Comparison of ENCODE assay signal across 2 cellular contexts in the genomic region with DNA sequence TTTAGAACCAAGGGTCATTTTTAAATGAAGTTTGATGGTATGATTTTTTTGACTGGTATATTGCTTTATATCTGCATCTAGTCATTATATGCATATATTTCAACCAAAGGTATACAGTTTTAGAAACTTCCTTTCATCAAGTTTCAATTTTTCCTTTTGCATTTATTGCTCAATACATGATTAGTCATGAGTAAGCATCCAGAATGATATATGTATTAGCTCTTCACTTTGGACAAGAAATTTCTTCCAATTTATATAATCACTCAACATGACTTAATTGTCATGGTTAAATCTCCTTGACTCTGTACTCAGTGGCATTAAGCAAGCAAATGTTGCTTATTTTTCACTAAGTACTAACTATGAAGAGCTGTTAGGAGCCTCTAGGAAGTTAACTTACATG.
TF ChIP-seq lines count a peak whose summit lies in the region.

No MANE protein-coding gene starts in this region.

TF ChIP-seq in HepG2, 621 proteins besides CTCF, POLR2A, EP300 and RAD21 (continued from another document):
- TF ChIP-seq ZNF543 (CRISPR knock-in tag; IDR thresholded peaks at IDR 0.05): no peak

TF ChIP-seq in K562, 482 proteins besides CTCF, POLR2A, EP300 and RAD21 (continued from another document and continues in another):
- TF ChIP-seq, protein P1, sequence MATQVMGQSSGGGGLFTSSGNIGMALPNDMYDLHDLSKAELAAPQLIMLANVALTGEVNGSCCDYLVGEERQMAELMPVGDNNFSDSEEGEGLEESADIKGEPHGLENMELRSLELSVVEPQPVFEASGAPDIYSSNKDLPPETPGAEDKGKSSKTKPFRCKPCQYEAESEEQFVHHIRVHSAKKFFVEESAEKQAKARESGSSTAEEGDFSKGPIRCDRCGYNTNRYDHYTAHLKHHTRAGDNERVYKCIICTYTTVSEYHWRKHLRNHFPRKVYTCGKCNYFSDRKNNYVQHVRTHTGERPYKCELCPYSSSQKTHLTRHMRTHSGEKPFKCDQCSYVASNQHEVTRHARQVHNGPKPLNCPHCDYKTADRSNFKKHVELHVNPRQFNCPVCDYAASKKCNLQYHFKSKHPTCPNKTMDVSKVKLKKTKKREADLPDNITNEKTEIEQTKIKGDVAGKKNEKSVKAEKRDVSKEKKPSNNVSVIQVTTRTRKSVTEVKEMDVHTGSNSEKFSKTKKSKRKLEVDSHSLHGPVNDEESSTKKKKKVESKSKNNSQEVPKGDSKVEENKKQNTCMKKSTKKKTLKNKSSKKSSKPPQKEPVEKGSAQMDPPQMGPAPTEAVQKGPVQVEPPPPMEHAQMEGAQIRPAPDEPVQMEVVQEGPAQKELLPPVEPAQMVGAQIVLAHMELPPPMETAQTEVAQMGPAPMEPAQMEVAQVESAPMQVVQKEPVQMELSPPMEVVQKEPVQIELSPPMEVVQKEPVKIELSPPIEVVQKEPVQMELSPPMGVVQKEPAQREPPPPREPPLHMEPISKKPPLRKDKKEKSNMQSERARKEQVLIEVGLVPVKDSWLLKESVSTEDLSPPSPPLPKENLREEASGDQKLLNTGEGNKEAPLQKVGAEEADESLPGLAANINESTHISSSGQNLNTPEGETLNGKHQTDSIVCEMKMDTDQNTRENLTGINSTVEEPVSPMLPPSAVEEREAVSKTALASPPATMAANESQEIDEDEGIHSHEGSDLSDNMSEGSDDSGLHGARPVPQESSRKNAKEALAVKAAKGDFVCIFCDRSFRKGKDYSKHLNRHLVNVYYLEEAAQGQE (CRISPR knock-in tag; IDR thresholded peaks at IDR 0.05; ENCODE audit: low read depth): no peak
- TF ChIP-seq ETV1 (tag; conservative IDR thresholded peaks at IDR 0.05; ENCODE audit: low read depth) (no peak), FIP1L1 (IDR thresholded peaks at IDR 0.05; ENCODE audit: low read depth, low read length, poor library complexity, severe bottlenecking) (no peak), MEIS2 (IDR thresholded peaks at IDR 0.05; ENCODE audit: partially characterized antibody) (peak; percentile 34), TEAD4 (IDR thresholded peaks at IDR 0.05; ENCODE audit: low read length) (no peak), TEAD4 (CRISPR knock-in tag; IDR thresholded peaks at IDR 0.05; ENCODE audit: borderline replicate concordance) (no peak), NRF1 (conservative IDR thresholded peaks at IDR 0.05 in 1 of 2, IDR thresholded peaks at IDR 0.05 in 1 of 2) (no peak), SRSF3 (IDR thresholded peaks at IDR 0.05; ENCODE audit: insufficient read depth, low read length) (no peak), MCM3 (IDR thresholded peaks at IDR 0.05) (no peak), MAFG (tag; conservative IDR thresholded peaks at IDR 0.05) (no peak), CCAR2 (IDR thresholded peaks at IDR 0.05; ENCODE audit: low read depth, low read length) (no peak), NFATC3 (IDR thresholded peaks at IDR 0.05) (no peak), MTA3 (IDR thresholded peaks at IDR 0.05; ENCODE audit: borderline replicate concordance) (no peak), ZBED1 (IDR thresholded peaks at IDR 0.05) (no peak), PRPF4 (IDR thresholded peaks at IDR 0.05; ENCODE audit: insufficient read depth, low read depth, low read length, poor library complexity, severe bottlenecking) (no peak), RBM34 (IDR thresholded peaks at IDR 0.05; ENCODE audit: borderline replicate concordance, insufficient read depth, low read length) (no peak), ZNF507 (tag; conservative IDR thresholded peaks at IDR 0.05) (no peak), TRIM28 (IDR thresholded peaks at IDR 0.05) (no peak), ZNF696 (CRISPR knock-in tag; conservative IDR thresholded peaks at IDR 0.05) (no peak), ZNF263 (CRISPR knock-in tag; IDR thresholded peaks at IDR 0.05; ENCODE audit: borderline replicate concordance) (no peak), SPI1 (IDR thresholded peaks at IDR 0.05; ENCODE audit: borderline replicate concordance, low read depth, low read length) (no peak), LEF1 (IDR thresholded peaks at IDR 0.05) (no peak)
- TF ChIP-seq, protein P2, sequence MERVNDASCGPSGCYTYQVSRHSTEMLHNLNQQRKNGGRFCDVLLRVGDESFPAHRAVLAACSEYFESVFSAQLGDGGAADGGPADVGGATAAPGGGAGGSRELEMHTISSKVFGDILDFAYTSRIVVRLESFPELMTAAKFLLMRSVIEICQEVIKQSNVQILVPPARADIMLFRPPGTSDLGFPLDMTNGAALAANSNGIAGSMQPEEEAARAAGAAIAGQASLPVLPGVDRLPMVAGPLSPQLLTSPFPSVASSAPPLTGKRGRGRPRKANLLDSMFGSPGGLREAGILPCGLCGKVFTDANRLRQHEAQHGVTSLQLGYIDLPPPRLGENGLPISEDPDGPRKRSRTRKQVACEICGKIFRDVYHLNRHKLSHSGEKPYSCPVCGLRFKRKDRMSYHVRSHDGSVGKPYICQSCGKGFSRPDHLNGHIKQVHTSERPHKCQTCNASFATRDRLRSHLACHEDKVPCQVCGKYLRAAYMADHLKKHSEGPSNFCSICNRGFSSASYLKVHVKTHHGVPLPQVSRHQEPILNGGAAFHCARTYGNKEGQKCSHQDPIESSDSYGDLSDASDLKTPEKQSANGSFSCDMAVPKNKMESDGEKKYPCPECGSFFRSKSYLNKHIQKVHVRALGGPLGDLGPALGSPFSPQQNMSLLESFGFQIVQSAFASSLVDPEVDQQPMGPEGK (CRISPR knock-in tag; IDR thresholded peaks at IDR 0.05; ENCODE audit: borderline replicate concordance): no peak
- TF ChIP-seq, protein P3, sequence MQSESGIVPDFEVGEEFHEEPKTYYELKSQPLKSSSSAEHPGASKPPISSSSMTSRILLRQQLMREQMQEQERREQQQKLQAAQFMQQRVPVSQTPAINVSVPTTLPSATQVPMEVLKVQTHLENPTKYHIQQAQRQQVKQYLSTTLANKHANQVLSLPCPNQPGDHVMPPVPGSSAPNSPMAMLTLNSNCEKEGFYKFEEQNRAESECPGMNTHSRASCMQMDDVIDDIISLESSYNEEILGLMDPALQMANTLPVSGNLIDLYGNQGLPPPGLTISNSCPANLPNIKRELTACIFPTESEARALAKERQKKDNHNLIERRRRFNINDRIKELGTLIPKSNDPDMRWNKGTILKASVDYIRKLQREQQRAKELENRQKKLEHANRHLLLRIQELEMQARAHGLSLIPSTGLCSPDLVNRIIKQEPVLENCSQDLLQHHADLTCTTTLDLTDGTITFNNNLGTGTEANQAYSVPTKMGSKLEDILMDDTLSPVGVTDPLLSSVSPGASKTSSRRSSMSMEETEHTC (IDR thresholded peaks at IDR 0.05): no peak
- TF ChIP-seq, protein P4, sequence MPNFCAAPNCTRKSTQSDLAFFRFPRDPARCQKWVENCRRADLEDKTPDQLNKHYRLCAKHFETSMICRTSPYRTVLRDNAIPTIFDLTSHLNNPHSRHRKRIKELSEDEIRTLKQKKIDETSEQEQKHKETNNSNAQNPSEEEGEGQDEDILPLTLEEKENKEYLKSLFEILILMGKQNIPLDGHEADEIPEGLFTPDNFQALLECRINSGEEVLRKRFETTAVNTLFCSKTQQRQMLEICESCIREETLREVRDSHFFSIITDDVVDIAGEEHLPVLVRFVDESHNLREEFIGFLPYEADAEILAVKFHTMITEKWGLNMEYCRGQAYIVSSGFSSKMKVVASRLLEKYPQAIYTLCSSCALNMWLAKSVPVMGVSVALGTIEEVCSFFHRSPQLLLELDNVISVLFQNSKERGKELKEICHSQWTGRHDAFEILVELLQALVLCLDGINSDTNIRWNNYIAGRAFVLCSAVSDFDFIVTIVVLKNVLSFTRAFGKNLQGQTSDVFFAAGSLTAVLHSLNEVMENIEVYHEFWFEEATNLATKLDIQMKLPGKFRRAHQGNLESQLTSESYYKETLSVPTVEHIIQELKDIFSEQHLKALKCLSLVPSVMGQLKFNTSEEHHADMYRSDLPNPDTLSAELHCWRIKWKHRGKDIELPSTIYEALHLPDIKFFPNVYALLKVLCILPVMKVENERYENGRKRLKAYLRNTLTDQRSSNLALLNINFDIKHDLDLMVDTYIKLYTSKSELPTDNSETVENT (CRISPR knock-in tag; IDR thresholded peaks at IDR 0.05): no peak
- TF ChIP-seq, protein P5, sequence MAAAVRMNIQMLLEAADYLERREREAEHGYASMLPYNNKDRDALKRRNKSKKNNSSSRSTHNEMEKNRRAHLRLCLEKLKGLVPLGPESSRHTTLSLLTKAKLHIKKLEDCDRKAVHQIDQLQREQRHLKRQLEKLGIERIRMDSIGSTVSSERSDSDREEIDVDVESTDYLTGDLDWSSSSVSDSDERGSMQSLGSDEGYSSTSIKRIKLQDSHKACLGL (CRISPR knock-in tag; IDR thresholded peaks at IDR 0.05; ENCODE audit: borderline replicate concordance, poor library complexity, severe bottlenecking): no peak
- TF ChIP-seq, protein P6, sequence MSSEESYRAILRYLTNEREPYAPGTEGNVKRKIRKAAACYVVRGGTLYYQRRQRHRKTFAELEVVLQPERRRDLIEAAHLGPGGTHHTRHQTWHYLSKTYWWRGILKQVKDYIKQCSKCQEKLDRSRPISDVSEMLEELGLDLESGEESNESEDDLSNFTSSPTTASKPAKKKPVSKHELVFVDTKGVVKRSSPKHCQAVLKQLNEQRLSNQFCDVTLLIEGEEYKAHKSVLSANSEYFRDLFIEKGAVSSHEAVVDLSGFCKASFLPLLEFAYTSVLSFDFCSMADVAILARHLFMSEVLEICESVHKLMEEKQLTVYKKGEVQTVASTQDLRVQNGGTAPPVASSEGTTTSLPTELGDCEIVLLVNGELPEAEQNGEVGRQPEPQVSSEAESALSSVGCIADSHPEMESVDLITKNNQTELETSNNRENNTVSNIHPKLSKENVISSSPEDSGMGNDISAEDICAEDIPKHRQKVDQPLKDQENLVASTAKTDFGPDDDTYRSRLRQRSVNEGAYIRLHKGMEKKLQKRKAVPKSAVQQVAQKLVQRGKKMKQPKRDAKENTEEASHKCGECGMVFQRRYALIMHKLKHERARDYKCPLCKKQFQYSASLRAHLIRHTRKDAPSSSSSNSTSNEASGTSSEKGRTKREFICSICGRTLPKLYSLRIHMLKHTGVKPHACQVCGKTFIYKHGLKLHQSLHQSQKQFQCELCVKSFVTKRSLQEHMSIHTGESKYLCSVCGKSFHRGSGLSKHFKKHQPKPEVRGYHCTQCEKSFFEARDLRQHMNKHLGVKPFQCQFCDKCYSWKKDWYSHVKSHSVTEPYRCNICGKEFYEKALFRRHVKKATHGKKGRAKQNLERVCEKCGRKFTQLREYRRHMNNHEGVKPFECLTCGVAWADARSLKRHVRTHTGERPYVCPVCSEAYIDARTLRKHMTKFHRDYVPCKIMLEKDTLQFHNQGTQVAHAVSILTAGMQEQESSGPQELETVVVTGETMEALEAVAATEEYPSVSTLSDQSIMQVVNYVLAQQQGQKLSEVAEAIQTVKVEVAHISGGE (CRISPR knock-in tag; IDR thresholded peaks at IDR 0.05): no peak
- TF ChIP-seq, protein P7, sequence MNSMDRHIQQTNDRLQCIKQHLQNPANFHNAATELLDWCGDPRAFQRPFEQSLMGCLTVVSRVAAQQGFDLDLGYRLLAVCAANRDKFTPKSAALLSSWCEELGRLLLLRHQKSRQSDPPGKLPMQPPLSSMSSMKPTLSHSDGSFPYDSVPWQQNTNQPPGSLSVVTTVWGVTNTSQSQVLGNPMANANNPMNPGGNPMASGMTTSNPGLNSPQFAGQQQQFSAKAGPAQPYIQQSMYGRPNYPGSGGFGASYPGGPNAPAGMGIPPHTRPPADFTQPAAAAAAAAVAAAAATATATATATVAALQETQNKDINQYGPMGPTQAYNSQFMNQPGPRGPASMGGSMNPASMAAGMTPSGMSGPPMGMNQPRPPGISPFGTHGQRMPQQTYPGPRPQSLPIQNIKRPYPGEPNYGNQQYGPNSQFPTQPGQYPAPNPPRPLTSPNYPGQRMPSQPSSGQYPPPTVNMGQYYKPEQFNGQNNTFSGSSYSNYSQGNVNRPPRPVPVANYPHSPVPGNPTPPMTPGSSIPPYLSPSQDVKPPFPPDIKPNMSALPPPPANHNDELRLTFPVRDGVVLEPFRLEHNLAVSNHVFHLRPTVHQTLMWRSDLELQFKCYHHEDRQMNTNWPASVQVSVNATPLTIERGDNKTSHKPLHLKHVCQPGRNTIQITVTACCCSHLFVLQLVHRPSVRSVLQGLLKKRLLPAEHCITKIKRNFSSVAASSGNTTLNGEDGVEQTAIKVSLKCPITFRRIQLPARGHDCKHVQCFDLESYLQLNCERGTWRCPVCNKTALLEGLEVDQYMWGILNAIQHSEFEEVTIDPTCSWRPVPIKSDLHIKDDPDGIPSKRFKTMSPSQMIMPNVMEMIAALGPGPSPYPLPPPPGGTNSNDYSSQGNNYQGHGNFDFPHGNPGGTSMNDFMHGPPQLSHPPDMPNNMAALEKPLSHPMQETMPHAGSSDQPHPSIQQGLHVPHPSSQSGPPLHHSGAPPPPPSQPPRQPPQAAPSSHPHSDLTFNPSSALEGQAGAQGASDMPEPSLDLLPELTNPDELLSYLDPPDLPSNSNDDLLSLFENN (IDR thresholded peaks at IDR 0.05; ENCODE audit: low read depth in 2 of 2, low read length in 2 of 2): no peak
- TF ChIP-seq, protein P8, sequence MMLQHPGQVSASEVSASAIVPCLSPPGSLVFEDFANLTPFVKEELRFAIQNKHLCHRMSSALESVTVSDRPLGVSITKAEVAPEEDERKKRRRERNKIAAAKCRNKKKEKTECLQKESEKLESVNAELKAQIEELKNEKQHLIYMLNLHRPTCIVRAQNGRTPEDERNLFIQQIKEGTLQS (IDR thresholded peaks at IDR 0.05): 0 out of 2 replicates have a peak, but pooled peaks have one; percentile 9
- TF ChIP-seq, protein P8 (CRISPR knock-in tag; conservative IDR thresholded peaks at IDR 0.05): no peak
- TF ChIP-seq, protein P9, sequence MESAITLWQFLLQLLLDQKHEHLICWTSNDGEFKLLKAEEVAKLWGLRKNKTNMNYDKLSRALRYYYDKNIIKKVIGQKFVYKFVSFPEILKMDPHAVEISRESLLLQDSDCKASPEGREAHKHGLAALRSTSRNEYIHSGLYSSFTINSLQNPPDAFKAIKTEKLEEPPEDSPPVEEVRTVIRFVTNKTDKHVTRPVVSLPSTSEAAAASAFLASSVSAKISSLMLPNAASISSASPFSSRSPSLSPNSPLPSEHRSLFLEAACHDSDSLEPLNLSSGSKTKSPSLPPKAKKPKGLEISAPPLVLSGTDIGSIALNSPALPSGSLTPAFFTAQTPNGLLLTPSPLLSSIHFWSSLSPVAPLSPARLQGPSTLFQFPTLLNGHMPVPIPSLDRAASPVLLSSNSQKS (CRISPR knock-in tag; IDR thresholded peaks at IDR 0.05): no peak
- TF ChIP-seq, protein P10, sequence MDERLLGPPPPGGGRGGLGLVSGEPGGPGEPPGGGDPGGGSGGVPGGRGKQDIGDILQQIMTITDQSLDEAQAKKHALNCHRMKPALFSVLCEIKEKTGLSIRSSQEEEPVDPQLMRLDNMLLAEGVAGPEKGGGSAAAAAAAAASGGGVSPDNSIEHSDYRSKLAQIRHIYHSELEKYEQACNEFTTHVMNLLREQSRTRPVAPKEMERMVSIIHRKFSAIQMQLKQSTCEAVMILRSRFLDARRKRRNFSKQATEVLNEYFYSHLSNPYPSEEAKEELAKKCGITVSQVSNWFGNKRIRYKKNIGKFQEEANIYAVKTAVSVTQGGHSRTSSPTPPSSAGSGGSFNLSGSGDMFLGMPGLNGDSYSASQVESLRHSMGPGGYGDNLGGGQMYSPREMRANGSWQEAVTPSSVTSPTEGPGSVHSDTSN (CRISPR knock-in tag; IDR thresholded peaks at IDR 0.05; ENCODE audit: low read depth): no peak
- TF ChIP-seq, protein P10 (tag; conservative IDR thresholded peaks at IDR 0.05; ENCODE audit: low read depth): 0 out of 2 replicates have a peak, but pooled peaks have one; percentile 23
